9 cellular contexts compared by ENCODE assay signal in genomic region chr4:138555584-138555983, GRCh38.
DNase-seq lines count a peak whose midpoint lies in the region; ATAC-seq and TF ChIP-seq lines count a peak whose summit lies in the region.
"Had no signal": no experiment of that assay in that cellular context is flagged by ENCODE, and none has a peak within 500 bp of the region (broad histone marks: within the 10 kb centered on the region; RNA-seq: fewer than 3 reads in every experiment).

No MANE protein-coding gene starts in this region.

- peak; percentile 33 for DNase-seq in MCF 10A (ENCODE audit: unreplicated experiment)
- DNase-seq in breast epithelium (ENCODE audit: low spot score in 2 of 2) = no peak
- peak; percentile 34 for DNase-seq in WERI-Rb-1
- no peak for DNase-seq in upper lobe of right lung
- no peak for DNase-seq in Calu3
- DNase-seq in thyroid gland = no peak
- no peak for DNase-seq in GM13976 (ENCODE audit: low spot score)
- DNase-seq: heart right ventricle had no signal

- H3K27me3 ChIP-seq in breast epithelium (no peaks in the 10 kb centered on the region), WERI-Rb-1 (ENCODE audit: insufficient read depth, low read depth, severe bottlenecking) (no peaks in the 10 kb centered on the region), upper lobe of right lung (no peaks in the 10 kb centered on the region), thyroid gland (no peaks in the 10 kb centered on the region)
- H3K27me3 ChIP-seq: heart right ventricle had no signal

- H3K4me1 ChIP-seq in breast epithelium = no peaks in the 10 kb centered on the region
- H3K4me1 ChIP-seq in upper lobe of right lung = no peaks in the 10 kb centered on the region
- H3K4me1 ChIP-seq in thyroid gland = no peaks in the 10 kb centered on the region
- H3K4me1 ChIP-seq: heart right ventricle had no signal

- POLR2A ChIA-PET in MCF 10A (lab: Yijun Ruan, JAX) = no interaction called here

- H3K27ac Mint-ChIP-seq in MCF 10A (ENCODE audit: low read depth, unreplicated experiment) (no peak overlapping the region), Calu3 (ENCODE audit: unreplicated experiment) (no peak overlapping the region)

- ATAC-seq in HG03460 (IDR thresholded peaks at IDR 0.05; ENCODE audit: unreplicated experiment) (peak; percentile 75), upper lobe of right lung (peak; percentile 29)
- ATAC-seq: heart right ventricle had no signal

- H3K27me3 Mint-ChIP-seq in MCF 10A (ENCODE audit: insufficient read depth, unreplicated experiment) = no peaks in the 10 kb centered on the region
- H3K27me3 Mint-ChIP-seq in Calu3 (ENCODE audit: unreplicated experiment) = no peaks in the 10 kb centered on the region

- H3K27ac ChIP-seq in breast epithelium = no peak overlapping the region
- no peak overlapping the region for H3K27ac ChIP-seq in WERI-Rb-1
- no peak overlapping the region for H3K27ac ChIP-seq in upper lobe of right lung
- no peak overlapping the region for H3K27ac ChIP-seq in thyroid gland
- H3K27ac ChIP-seq: heart right ventricle had no signal

- in situ Hi-C loops in GM13976 (cut with MboI; ENCODE audit: low sequenced_read_pairs, unreplicated experiment) = no loop called here

- TF ChIP-seq POLR2A in breast epithelium (IDR thresholded peaks at IDR 0.05) = no peak
- TF ChIP-seq POLR2A in thyroid gland (IDR thresholded peaks at IDR 0.05) = no peak

- H3K9me3 ChIP-seq in breast epithelium (no peaks in the 10 kb centered on the region), WERI-Rb-1 (ENCODE audit: severe bottlenecking) (peaks cover 2% of the 10 kb centered on the region), upper lobe of right lung (no peaks in the 10 kb centered on the region), thyroid gland (no peaks in the 10 kb centered on the region)
- H3K9me3 ChIP-seq: heart right ventricle had no signal

- H3K4me3 ChIP-seq in breast epithelium (no peak overlapping the region), WERI-Rb-1 (ENCODE audit: low read depth, low read length) (no peak overlapping the region), upper lobe of right lung (no peak overlapping the region), thyroid gland (replicated peaks in 1 of 3) (no peak overlapping the region)
- H3K4me3 ChIP-seq: heart right ventricle had no signal

- WGBS in thyroid gland, 2 donors = 78 to 100% methylated on average over 1 of the region's 1 CpG

- intact Hi-C loops in MCF 10A (cut with micrococcal nuclease) = no loop called here
- intact Hi-C loops in breast epithelium (cut with DNase I; ENCODE audit: low total_unique reads) = no loop called here
- intact Hi-C loops in upper lobe of right lung (cut with DNase I) = no loop called here
- intact Hi-C loops in Calu3 (cut with micrococcal nuclease; ENCODE audit: unreplicated experiment) = no loop called here
- intact Hi-C loops in thyroid gland (cut with DNase I) = no loop called here

- CTCF ChIA-PET in MCF 10A (lab: Yijun Ruan, JAX) = interaction anchor here (0.7 to 1.5 kb wide), 5 partner anchors 10 to 520 kb away, joined by 3 to 5 read pairs (median 3); no protein-coding TSS in a partner anchor
- CTCF ChIA-PET in Calu3 (lab: Charles Lee) = interaction anchor here (0.6 kb wide), 1 partner anchor 16 kb away, joined by 3 read pairs; no protein-coding TSS in a partner anchor

- H3K4me1 Mint-ChIP-seq in MCF 10A (ENCODE audit: insufficient read depth, unreplicated experiment) (no peaks in the 10 kb centered on the region), Calu3 (ENCODE audit: low read depth, unreplicated experiment) (no peaks in the 10 kb centered on the region)

- no peak overlapping the region for H3K4me3 Mint-ChIP-seq in MCF 10A (ENCODE audit: unreplicated experiment)
- no peak overlapping the region for H3K4me3 Mint-ChIP-seq in Calu3 (ENCODE audit: low read depth, unreplicated experiment)

- no peaks in the 10 kb centered on the region for H3K36me3 ChIP-seq in breast epithelium
- H3K36me3 ChIP-seq in WERI-Rb-1 = no peaks in the 10 kb centered on the region
- H3K36me3 ChIP-seq in upper lobe of right lung = no peaks in the 10 kb centered on the region
- H3K36me3 ChIP-seq in thyroid gland = no peaks in the 10 kb centered on the region
- H3K36me3 ChIP-seq: heart right ventricle had no signal

- BruUV-seq in MCF 10A (replicated peaks; lab: Mats Ljungman, UMichigan) (no TSS peak), Calu3 (replicated peaks; lab: Mats Ljungman, UMichigan) (no TSS peak)

- H3K36me3 Mint-ChIP-seq in MCF 10A (ENCODE audit: insufficient read depth, unreplicated experiment) = no peaks in the 10 kb centered on the region
- no peaks in the 10 kb centered on the region for H3K36me3 Mint-ChIP-seq in Calu3 (ENCODE audit: insufficient read depth, unreplicated experiment)

- TF ChIP-seq CTCF in MCF 10A (IDR thresholded peaks at IDR 0.05; ENCODE audit: unreplicated experiment) = peak; percentile 16
- TF ChIP-seq CTCF in breast epithelium (IDR thresholded peaks at IDR 0.05) = no peak
- peak; percentile 56 for TF ChIP-seq CTCF in WERI-Rb-1 (IDR thresholded peaks at IDR 0.05; ENCODE audit: low read depth, low read length)
- TF ChIP-seq CTCF in upper lobe of right lung (IDR thresholded peaks at IDR 0.05) = no peak
- no peak for TF ChIP-seq CTCF in Calu3 (IDR thresholded peaks at IDR 0.05; ENCODE audit: unreplicated experiment)
- TF ChIP-seq CTCF in thyroid gland (IDR thresholded peaks at IDR 0.05) = no peak
- TF ChIP-seq CTCF in GM13976 (IDR thresholded peaks at IDR 0.05; ENCODE audit: borderline replicate concordance, control extremely low read depth, extremely low read depth, insufficient read depth, missing control alignments) = no peak

- H3K9me3 Mint-ChIP-seq in MCF 10A (ENCODE audit: unreplicated experiment) (no peaks in the 10 kb centered on the region), Calu3 (ENCODE audit: low read depth, unreplicated experiment) (no peaks in the 10 kb centered on the region)

Comparison
In these comparisons a context has a peak if more than half of its experiments do, and no peak if none do; other contexts are left out.
1. DNase-seq: peak in MCF 10A (single experiment) and WERI-Rb-1 (single experiment); none in breast epithelium (0 of 2), upper lobe of right lung (single experiment), Calu3 (single experiment), thyroid gland (0 of 2) and GM13976 (single experiment).
2. CTCF ChIP-seq: peak in MCF 10A (single experiment) and WERI-Rb-1 (single experiment); none in breast epithelium (0 of 3), upper lobe of right lung (single experiment), Calu3 (single experiment), thyroid gland (0 of 6) and GM13976 (single experiment).